In genomic region chr14:105065280-105066228, GRCh38 we compare ENCODE assay signal across 8 cellular contexts. TPM values are rescaled to one million over a fixed set of nuclear protein-coding genes. Genes with fewer than 3 reads are reported as not detected.
DNase-seq lines count a peak whose midpoint lies in the region; ATAC-seq and TF ChIP-seq lines count a peak whose summit lies in the region.

TSS of gene GPR132 (minus strand) at chr14:105065430. CDS start at chr14:105055420, 10,010 bp downstream.

- DNase-seq in GM10266 (ENCODE audit: extremely low spot score): peak; percentile 93
- DNase-seq in OCI-M1 (lab: John Stamatoyannopoulos, UW): peak; percentile 55
- DNase-seq in activated T-helper 1 cell treated with anti-CD3 and anti-CD28 coated beads, Interleukin-12 subunit alpha, Interleukin-12 subunit beta, Interleukin-2, Interleukin-4 antibody, amounts not matched to agents 30 ng/mL and 10 ng/mL and 1 ng/mL, durations not matched to agents 14 hours and 24 hours and 36 hours (ENCODE audit: low spot score): peak; percentile 89
- DNase-seq in kidney tubule cell (ENCODE audit: low spot score): peak; percentile 78
- peak; percentile 77 for DNase-seq in stimulated activated CD8-positive, alpha-beta memory T cell treated with anti-CD3 and anti-CD28 coated beads, Interleukin-15, amount 100 ng/mL, for 1 hour (ENCODE audit: low read depth)
- DNase-seq in foreskin melanocyte: no peak
- DNase-seq in HuH-7.5 (ENCODE audit: low spot score): no peak

- no peaks in the 10 kb centered on the region for H3K27me3 Mint-ChIP-seq in activated T-helper 1 cell treated with anti-CD3 and anti-CD28 coated beads, Interleukin-12 subunit alpha, Interleukin-12 subunit beta, Interleukin-2, Interleukin-4 antibody, amounts not matched to agents 30 ng/mL and 10 ng/mL and 1 ng/mL, durations not matched to agents 14 hours and 24 hours and 36 hours (ENCODE audit: insufficient read depth)

- intact Hi-C loops in activated T-helper 1 cell treated with anti-CD3 and anti-CD28 coated beads, Interleukin-12 subunit alpha, Interleukin-12 subunit beta, Interleukin-2, Interleukin-4 antibody, amounts not matched to agents 30 ng/mL and 10 ng/mL and 1 ng/mL, durations not matched to agents 14 hours and 24 hours and 36 hours (cut with micrococcal nuclease): loop anchor here (1.0 to 2.0 kb wide), 5 partner anchors 20 to 426 kb away; partner anchors contain the start of genes CDCA4 and TEDC1

- H3K4me1 Mint-ChIP-seq in activated T-helper 1 cell treated with anti-CD3 and anti-CD28 coated beads, Interleukin-12 subunit alpha, Interleukin-12 subunit beta, Interleukin-2, Interleukin-4 antibody, amounts not matched to agents 30 ng/mL and 10 ng/mL and 1 ng/mL, durations not matched to agents 14 hours and 24 hours and 36 hours (ENCODE audit: low read depth): peaks cover 62% of the 10 kb centered on the region

- TF ChIP-seq CTCF in GM10266 (IDR thresholded peaks at IDR 0.05; ENCODE audit: control insufficient read depth, insufficient read depth, low read depth, missing control alignments): no peak

- peaks cover 2% of the 10 kb centered on the region for H3K36me3 Mint-ChIP-seq in activated T-helper 1 cell treated with anti-CD3 and anti-CD28 coated beads, Interleukin-12 subunit alpha, Interleukin-12 subunit beta, Interleukin-2, Interleukin-4 antibody, amounts not matched to agents 30 ng/mL and 10 ng/mL and 1 ng/mL, durations not matched to agents 14 hours and 24 hours and 36 hours (ENCODE audit: low read depth)

- H3K9me3 Mint-ChIP-seq in activated T-helper 1 cell treated with anti-CD3 and anti-CD28 coated beads, Interleukin-12 subunit alpha, Interleukin-12 subunit beta, Interleukin-2, Interleukin-4 antibody, amounts not matched to agents 30 ng/mL and 10 ng/mL and 1 ng/mL, durations not matched to agents 14 hours and 24 hours and 36 hours: no peaks in the 10 kb centered on the region

- H3K4me3 Mint-ChIP-seq in activated T-helper 1 cell treated with anti-CD3 and anti-CD28 coated beads, Interleukin-12 subunit alpha, Interleukin-12 subunit beta, Interleukin-2, Interleukin-4 antibody, amounts not matched to agents 30 ng/mL and 10 ng/mL and 1 ng/mL, durations not matched to agents 14 hours and 24 hours and 36 hours: peak within 1 kb of the TSS; percentile 89

- ATAC-seq in HG02623 (IDR thresholded peaks at IDR 0.05; ENCODE audit: unreplicated experiment): peak; percentile 41

- peak within 1 kb of the TSS; percentile 90 for H3K27ac Mint-ChIP-seq in activated T-helper 1 cell treated with anti-CD3 and anti-CD28 coated beads, Interleukin-12 subunit alpha, Interleukin-12 subunit beta, Interleukin-2, Interleukin-4 antibody, amounts not matched to agents 30 ng/mL and 10 ng/mL and 1 ng/mL, durations not matched to agents 14 hours and 24 hours and 36 hours

RNA-seq across cellular contexts. Expression of gene GPR132, which starts in this region (rescaled TPM):
- total RNA-seq in activated T-helper 1 cell treated with anti-CD3 and anti-CD28 coated beads, Interleukin-12 subunit alpha, Interleukin-12 subunit beta, Interleukin-2, Interleukin-4 antibody, amounts not matched to agents 30 ng/mL and 10 ng/mL and 1 ng/mL, durations not matched to agents 14 hours and 24 hours and 36 hours: 24.6 and 24.9 TPM in 2 replicates

Comparison
In these comparisons a context has a peak if more than half of its experiments do, and no peak if none do; other contexts are left out.
1. DNase-seq: peak in GM10266 (single experiment), OCI-M1 (single experiment), activated T-helper 1 cell treated with anti-CD3 and anti-CD28 coated beads, Interleukin-12 subunit alpha, Interleukin-12 subunit beta, Interleukin-2, Interleukin-4 antibody, amounts not matched to agents 30 ng/mL and 10 ng/mL and 1 ng/mL, durations not matched to agents 14 hours and 24 hours and 36 hours (single experiment), kidney tubule cell (single experiment) and stimulated activated CD8-positive, alpha-beta memory T cell treated with anti-CD3 and anti-CD28 coated beads, Interleukin-15, amount 100 ng/mL, for 1 hour (single experiment); none in foreskin melanocyte (single experiment) and HuH-7.5 (single experiment).